11 cellular contexts compared by ENCODE assay signal in genomic region chr13:110812111-110812868, GRCh38.
DNase-seq lines count a peak whose midpoint lies in the region; ATAC-seq and TF ChIP-seq lines count a peak whose summit lies in the region.
"Had no signal": no experiment of that assay in that cellular context is flagged by ENCODE, and none has a peak within 500 bp of the region (broad histone marks: within the 10 kb centered on the region; RNA-seq: fewer than 3 reads in every experiment).

No MANE protein-coding gene starts in this region.

- H3K27me3 ChIP-seq in muscle layer of duodenum (ENCODE audit: low read depth, low read length) = peaks cover 13% of the 10 kb centered on the region
- H3K27me3 ChIP-seq in upper lobe of right lung = peaks cover 33% of the 10 kb centered on the region
- H3K27me3 ChIP-seq: BLaER1 treated with 17β-estradiol and CSF1 and Interleukin-3, amounts not matched to agents 10 nM and 100 nM had no signal

- intact Hi-C loops in Right ventricle myocardium superior (cut with DNase I) = no loop called here
- intact Hi-C loops in Right ventricle myocardium inferior (cut with DNase I) = no loop called here
- intact Hi-C loops in upper lobe of right lung (cut with DNase I) = loop anchor here (10.0 kb wide), 1 partner anchor 227 kb away; no protein-coding TSS in a partner anchor

- H3K27ac ChIP-seq in muscle layer of duodenum (ENCODE audit: low read length) (no peak overlapping the region), upper lobe of right lung (no peak overlapping the region)
- H3K27ac ChIP-seq: BLaER1 treated with 17β-estradiol and CSF1 and Interleukin-3, amounts not matched to agents 10 nM and 100 nM had no signal

- no peak for DNase-seq in Right ventricle myocardium superior
- no peak for DNase-seq in Right ventricle myocardium inferior (ENCODE audit: missing footprints)
- DNase-seq in epithelial cell of esophagus (ENCODE audit: low read depth) = peak; percentile 8
- peak; percentile 56 for DNase-seq in upper lobe of right lung
- DNase-seq in activated CD4-positive, alpha-beta T cell treated with anti-CD3 and anti-CD28 coated beads for 4 hours = no peak
- no peak for DNase-seq in NCI-H345 treated with DMSO at 0.1 percent for 48 hours (lab: John Stamatoyannopoulos, UW; ENCODE audit: unreplicated experiment)
- DNase-seq in stimulated activated CD4-positive, alpha-beta T cell treated with anti-CD3 and anti-CD28 coated beads, Interleukin-2, amount 100 ng/mL, for 24 hours = no peak
- DNase-seq: KG1; NK-92 treated with Interleukin-12 subunit alpha and Interleukin-12 subunit beta, amount 100 ng/mL, for 24 hours had no signal

- TF ChIP-seq CTCF in epithelial cell of esophagus (IDR thresholded peaks at IDR 0.05; ENCODE audit: insufficient read depth, low read depth, low read length, missing control alignments) = no peak
- peak; percentile 10 for TF ChIP-seq CTCF in upper lobe of right lung (IDR thresholded peaks at IDR 0.05)

- H3K36me3 ChIP-seq in muscle layer of duodenum (ENCODE audit: control insufficient read depth in 1 of 2, insufficient read depth in 2 of 2, low read length in 2 of 2) = no peaks in the 10 kb centered on the region
- no peaks in the 10 kb centered on the region for H3K36me3 ChIP-seq in upper lobe of right lung
- H3K36me3 ChIP-seq: BLaER1 treated with 17β-estradiol and CSF1 and Interleukin-3, amounts not matched to agents 10 nM and 100 nM had no signal

- H3K4me1 ChIP-seq in muscle layer of duodenum (ENCODE audit: control insufficient read depth in 1 of 2, insufficient read depth in 2 of 2, low read length in 2 of 2) (peaks cover 0 to 10% of the 10 kb centered on the region in 2 donors), upper lobe of right lung (peaks cover 5% of the 10 kb centered on the region)

- ATAC-seq in Right ventricle myocardium superior (ENCODE audit: poor library complexity) (peak; percentile 34), Right ventricle myocardium inferior (no peak), upper lobe of right lung (peak; percentile 32)

- H3K9me3 ChIP-seq in muscle layer of duodenum (ENCODE audit: control insufficient read depth in 1 of 2, low read length in 2 of 2) = no peaks in the 10 kb centered on the region
- H3K9me3 ChIP-seq in upper lobe of right lung = no peaks in the 10 kb centered on the region

- H3K4me3 ChIP-seq in epithelial cell of esophagus (ENCODE audit: low read length) (peak overlapping the region; percentile 19), muscle layer of duodenum (ENCODE audit: low read depth in 1 of 2, low read length in 2 of 2) (peak overlapping the region; percentile 21 to 51), upper lobe of right lung (peak overlapping the region; percentile 23)
- H3K4me3 ChIP-seq: BLaER1 treated with 17β-estradiol and CSF1 and Interleukin-3, amounts not matched to agents 10 nM and 100 nM had no signal

Comparison
In these comparisons a context has a peak if more than half of its experiments do, and no peak if none do; other contexts are left out.
1. DNase-seq: peak in epithelial cell of esophagus (single experiment) and upper lobe of right lung (single experiment); none in Right ventricle myocardium superior (single experiment), Right ventricle myocardium inferior (single experiment), activated CD4-positive, alpha-beta T cell treated with anti-CD3 and anti-CD28 coated beads for 4 hours (0 of 2), NCI-H345 treated with DMSO at 0.1 percent for 48 hours (single experiment) and stimulated activated CD4-positive, alpha-beta T cell treated with anti-CD3 and anti-CD28 coated beads, Interleukin-2, amount 100 ng/mL, for 24 hours (0 of 2).
2. Peak in every context shown above with its lines, with median percentiles within 50 percentile points of each other: H3K4me3 ChIP-seq.